ENCODE assay signal across 11 cellular contexts in the genomic region with DNA sequence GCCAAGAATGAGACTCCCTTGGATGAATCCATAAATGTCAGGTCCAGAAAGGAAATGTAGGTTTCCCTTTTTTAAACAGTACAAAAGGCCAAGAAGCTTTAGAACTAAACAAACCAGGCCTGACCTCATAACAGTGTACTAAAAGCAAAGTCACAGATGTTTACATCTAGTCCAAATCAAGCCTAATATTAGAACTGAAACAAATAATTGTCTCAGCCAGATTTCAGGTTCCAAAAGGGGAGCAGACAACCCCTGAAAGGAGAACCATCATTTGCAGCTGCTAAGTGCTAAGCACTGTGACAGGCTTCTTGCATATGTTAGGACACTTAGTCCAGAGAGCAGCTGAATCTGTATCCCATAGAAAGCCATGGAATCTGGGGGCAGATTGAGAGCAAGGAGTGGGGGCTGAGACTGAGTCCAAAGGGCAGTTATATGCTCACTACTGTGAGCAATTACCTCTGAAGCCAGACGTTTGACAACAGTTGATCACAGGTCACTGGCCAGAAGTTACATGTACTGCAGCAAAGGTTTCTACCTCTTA.
DNase-seq lines count a peak whose midpoint lies in the region; ATAC-seq, FAIRE-seq and TF ChIP-seq lines count a peak whose summit lies in the region.
"Had no signal": no experiment of that assay in that cellular context is flagged by ENCODE, and none has a peak within 500 bp of the region (broad histone marks: within the 10 kb centered on the region; RNA-seq: fewer than 3 reads in every experiment).

No MANE protein-coding gene starts in this region.

- no peaks in the 10 kb centered on the region for H3K27me3 Mint-ChIP-seq in HFFc6 (ENCODE audit: insufficient read depth)
- H3K27me3 Mint-ChIP-seq in activated CD4-positive, alpha-beta T cell treated with anti-CD3 and anti-CD28 coated beads for 36 hours = peaks cover 3% of the 10 kb centered on the region
- H3K27me3 Mint-ChIP-seq: IgD-negative memory B cell had no signal

- no peak overlapping the region for H3K4me3 Mint-ChIP-seq in HFFc6
- H3K4me3 Mint-ChIP-seq in activated CD4-positive, alpha-beta T cell treated with anti-CD3 and anti-CD28 coated beads for 36 hours = no peak overlapping the region
- H3K4me3 Mint-ChIP-seq: IgD-negative memory B cell; stimulated activated naive CD8-positive, alpha-beta T cell treated with anti-CD3 and anti-CD28 coated beads, Interleukin-15, amount 100 ng/mL, for 72 hours had no signal

- no peak overlapping the region for H3K27ac ChIP-seq in right lobe of liver

- ATAC-seq in GM18508 (IDR thresholded peaks at IDR 0.05; ENCODE audit: insufficient read depth, unreplicated experiment) = peak; percentile 68
- ATAC-seq in right lobe of liver = peak; percentile 49 to 79 (median 64)
- ATAC-seq in activated CD4-positive, alpha-beta T cell treated with anti-CD3 and anti-CD28 coated beads for 36 hours = no peak
- ATAC-seq: stimulated activated naive CD8-positive, alpha-beta T cell treated with anti-CD3 and anti-CD28 coated beads, Interleukin-15, amount 100 ng/mL, for 72 hours had no signal

- no peak for DNase-seq in HFFc6
- peak; percentile 15 for DNase-seq in LHCN-M2 (ENCODE audit: low read depth)
- no peak for DNase-seq in right lobe of liver
- no peak for DNase-seq in activated gamma-delta T cell (lab: John Stamatoyannopoulos, UW)
- no peak for DNase-seq in RCC 7860 (ENCODE audit: low spot score)
- no peak for DNase-seq in GM03348 (ENCODE audit: low spot score)
- no peak for DNase-seq in activated CD4-positive, alpha-beta T cell treated with anti-CD3 and anti-CD28 coated beads for 36 hours
- DNase-seq: activated CD4-positive, CD25-positive, alpha-beta regulatory T cell; stimulated activated naive CD8-positive, alpha-beta T cell treated with anti-CD3 and anti-CD28 coated beads, Interleukin-15, amount 100 ng/mL, for 72 hours had no signal

- H3K9me3 Mint-ChIP-seq in HFFc6 = no peaks in the 10 kb centered on the region
- no peaks in the 10 kb centered on the region for H3K9me3 Mint-ChIP-seq in activated CD4-positive, alpha-beta T cell treated with anti-CD3 and anti-CD28 coated beads for 36 hours (ENCODE audit: low read depth)
- H3K9me3 Mint-ChIP-seq: IgD-negative memory B cell; stimulated activated naive CD8-positive, alpha-beta T cell treated with anti-CD3 and anti-CD28 coated beads, Interleukin-15, amount 100 ng/mL, for 72 hours had no signal

- no peaks in the 10 kb centered on the region for H3K36me3 ChIP-seq in right lobe of liver

- H3K4me1 ChIP-seq in right lobe of liver = no peaks in the 10 kb centered on the region

- no peaks in the 10 kb centered on the region for H3K36me3 Mint-ChIP-seq in HFFc6 (ENCODE audit: low read depth)
- H3K36me3 Mint-ChIP-seq in activated CD4-positive, alpha-beta T cell treated with anti-CD3 and anti-CD28 coated beads for 36 hours (ENCODE audit: low read depth) = no peaks in the 10 kb centered on the region
- H3K36me3 Mint-ChIP-seq: IgD-negative memory B cell had no signal

- H3K9me3 ChIP-seq in right lobe of liver = no peaks in the 10 kb centered on the region

- H3K4me1 Mint-ChIP-seq in HFFc6 (ENCODE audit: low read depth) = peaks cover 60% of the 10 kb centered on the region
- no peaks in the 10 kb centered on the region for H3K4me1 Mint-ChIP-seq in activated CD4-positive, alpha-beta T cell treated with anti-CD3 and anti-CD28 coated beads for 36 hours
- H3K4me1 Mint-ChIP-seq: IgD-negative memory B cell; stimulated activated naive CD8-positive, alpha-beta T cell treated with anti-CD3 and anti-CD28 coated beads, Interleukin-15, amount 100 ng/mL, for 72 hours had no signal

- CTCF ChIA-PET in activated CD4-positive, alpha-beta T cell treated with anti-CD3 and anti-CD28 coated beads for 36 hours (lab: Charles Lee) = no interaction called here

- no peak for FAIRE-seq in RCC 7860 (lab: Jason Lieb, UNC)

- H3K4me3 ChIP-seq in right lobe of liver = no peak overlapping the region

- POLR2A ChIA-PET in activated CD4-positive, alpha-beta T cell treated with anti-CD3 and anti-CD28 coated beads for 36 hours (lab: Charles Lee) = no interaction called here

- H3K27me3 ChIP-seq in right lobe of liver = no peaks in the 10 kb centered on the region

- intact Hi-C loops in right lobe of liver (cut with DNase I) = no loop called here
- intact Hi-C loops in activated CD4-positive, alpha-beta T cell treated with anti-CD3 and anti-CD28 coated beads for 36 hours (cut with DNase I, micrococcal nuclease) = no loop called here

- peak overlapping the region; percentile 40; the same call in 1 of the 2 replicates for H3K27ac Mint-ChIP-seq in HFFc6
- no peak overlapping the region for H3K27ac Mint-ChIP-seq in activated CD4-positive, alpha-beta T cell treated with anti-CD3 and anti-CD28 coated beads for 36 hours
- H3K27ac Mint-ChIP-seq: IgD-negative memory B cell; stimulated activated naive CD8-positive, alpha-beta T cell treated with anti-CD3 and anti-CD28 coated beads, Interleukin-15, amount 100 ng/mL, for 72 hours had no signal

- WGBS in right lobe of liver (ENCODE audit: insufficient coverage, low coverage, low lambda C conversion rate, missing lambda C conversion rate) = 0% methylated on average over 1 of the region's 1 CpG

- no peak for TF ChIP-seq CTCF in HFFc6 (IDR thresholded peaks at IDR 0.05)
- no peak for TF ChIP-seq CTCF in right lobe of liver (IDR thresholded peaks at IDR 0.05)

- no peak for TF ChIP-seq POLR2A in right lobe of liver (IDR thresholded peaks at IDR 0.05)
